Comparison of ENCODE assay signal across 9 cellular contexts in genomic region chr20:57395111-57395959, GRCh38. TPM values are rescaled to one million over a fixed set of nuclear protein-coding genes. Genes with fewer than 3 reads are reported as not detected.
DNase-seq lines count a peak whose midpoint lies in the region; ATAC-seq, FAIRE-seq and TF ChIP-seq lines count a peak whose summit lies in the region.
"Had no signal": no experiment of that assay in that cellular context is flagged by ENCODE, and none has a peak within 500 bp of the region (broad histone marks: within the 10 kb centered on the region; RNA-seq: fewer than 3 reads in every experiment).

No MANE protein-coding gene starts in this region.

- peaks cover 78% of the 10 kb centered on the region for H3K4me1 ChIP-seq in CD8-positive, alpha-beta memory T cell (ENCODE audit: insufficient read depth, low read length)
- no peaks in the 10 kb centered on the region for H3K4me1 ChIP-seq in osteoblast (ENCODE audit: insufficient read depth, low read length)

- H3K36me3 ChIP-seq in CD8-positive, alpha-beta memory T cell (ENCODE audit: insufficient read depth, low read length): peaks cover 54% of the 10 kb centered on the region
- H3K36me3 ChIP-seq in osteoblast (ENCODE audit: insufficient read depth, low read length): no peaks in the 10 kb centered on the region

- POLR2A ChIA-PET in CD8-positive, alpha-beta memory T cell (lab: Charles Lee): no interaction called here

- CTCF ChIA-PET in CD8-positive, alpha-beta memory T cell (lab: Charles Lee): interaction anchor here (1.8 kb wide), 1 partner anchor 40 kb away, joined by 8 read pairs; no protein-coding TSS in a partner anchor

- H3K27me3 Mint-ChIP-seq in CD8-positive, alpha-beta memory T cell: peaks cover 0 to 16% of the 10 kb centered on the region in 2 donors
- no peaks in the 10 kb centered on the region for H3K27me3 Mint-ChIP-seq in activated T-helper 17 cell treated with anti-CD3 and anti-CD28 coated beads, Interleukin-2, amount 50 U/mL, for 72 hours

- no peak overlapping the region for H2AFZ ChIP-seq in osteoblast (ENCODE audit: low read length)

- H4K20me1 ChIP-seq in osteoblast (ENCODE audit: insufficient read depth, low read length): peaks cover 3% of the 10 kb centered on the region

- H3K27me3 ChIP-seq in CD8-positive, alpha-beta memory T cell (ENCODE audit: insufficient read depth, low read length, poor library complexity, severe bottlenecking): no peaks in the 10 kb centered on the region
- H3K27me3 ChIP-seq in osteoblast (ENCODE audit: insufficient read depth, low read length): no peaks in the 10 kb centered on the region

- no peak overlapping the region for H3K27ac ChIP-seq in CD8-positive, alpha-beta memory T cell (ENCODE audit: low read depth, low read length)
- H3K27ac ChIP-seq in osteoblast (ENCODE audit: low read depth, low read length): no peak overlapping the region

- ATAC-seq in activated T-helper 17 cell treated with anti-CD3 and anti-CD28 coated beads, Interleukin-2, amount 50 U/mL, for 72 hours (replicated peaks): no peak
- ATAC-seq in activated CD4-positive, CD25-positive, alpha-beta regulatory T cell treated with anti-CD3 and anti-CD28 coated beads, Interleukin-2, amount 50 U/mL, for 24 hours: no peak
- ATAC-seq in HG03135 (IDR thresholded peaks at IDR 0.05; ENCODE audit: unreplicated experiment): no peak

- no peak overlapping the region for H3K4me2 ChIP-seq in osteoblast (ENCODE audit: insufficient read depth, low read length)

- peaks cover 72 to 83% (median 75%) of the 10 kb centered on the region in 3 donors for H3K4me1 Mint-ChIP-seq in CD8-positive, alpha-beta memory T cell
- peaks cover 37% of the 10 kb centered on the region for H3K4me1 Mint-ChIP-seq in activated T-helper 17 cell treated with anti-CD3 and anti-CD28 coated beads, Interleukin-2, amount 50 U/mL, for 72 hours

- H3K9me3 Mint-ChIP-seq in CD8-positive, alpha-beta memory T cell: peaks cover 0 to 1% (median 0%) of the 10 kb centered on the region in 5 donors
- H3K9me3 Mint-ChIP-seq in activated T-helper 17 cell treated with anti-CD3 and anti-CD28 coated beads, Interleukin-2, amount 50 U/mL, for 72 hours: no peaks in the 10 kb centered on the region

- TF ChIP-seq CTCF in osteoblast (IDR thresholded peaks at IDR 0.05; ENCODE audit: extremely low read depth, low read depth, low read length): no peak

- TF ChIP-seq POLR2A in H54 (IDR thresholded peaks at IDR 0.05; ENCODE audit: low read depth, low read length): no peak

- peak overlapping the region in 6 of 7 donors; percentile 34 to 88 (median 54) for H3K4me3 Mint-ChIP-seq in CD8-positive, alpha-beta memory T cell
- H3K4me3 Mint-ChIP-seq in activated T-helper 17 cell treated with anti-CD3 and anti-CD28 coated beads, Interleukin-2, amount 50 U/mL, for 72 hours: peak overlapping the region; percentile 83

- H3K4me3 ChIP-seq in CD8-positive, alpha-beta memory T cell (ENCODE audit: low read length): no peak overlapping the region
- no peak overlapping the region for H3K4me3 ChIP-seq in osteoblast (ENCODE audit: insufficient read depth, low read length)

- peak in 2 of 5 donors; percentile 18 to 42 for DNase-seq in CD8-positive, alpha-beta memory T cell
- DNase-seq in glomerular visceral epithelial cell (ENCODE audit: extremely low spot score): peak; percentile 70
- DNase-seq in osteoblast (ENCODE audit: insufficient read length, low spot score, missing footprints): peak; percentile 97
- DNase-seq in H54 (ENCODE audit: insufficient read length, low spot score): no peak
- DNase-seq in H4 (ENCODE audit: low spot score): no peak
- DNase-seq: SW 1271 had no signal

- peak overlapping the region in 5 of 8 donors; percentile 74 to 99 (median 96) for H3K27ac Mint-ChIP-seq in CD8-positive, alpha-beta memory T cell
- H3K27ac Mint-ChIP-seq in activated T-helper 17 cell treated with anti-CD3 and anti-CD28 coated beads, Interleukin-2, amount 50 U/mL, for 72 hours: no peak overlapping the region

- FAIRE-seq in H54 (lab: Jason Lieb, UNC): no peak

- no peaks in the 10 kb centered on the region for H3K79me2 ChIP-seq in osteoblast (ENCODE audit: insufficient read depth, low read length)

- peaks cover 12 to 79% (median 15%) of the 10 kb centered on the region in 3 donors for H3K36me3 Mint-ChIP-seq in CD8-positive, alpha-beta memory T cell
- H3K36me3 Mint-ChIP-seq in activated T-helper 17 cell treated with anti-CD3 and anti-CD28 coated beads, Interleukin-2, amount 50 U/mL, for 72 hours (ENCODE audit: low read depth): peaks cover 86% of the 10 kb centered on the region

- no peaks in the 10 kb centered on the region for H3K9me3 ChIP-seq in CD8-positive, alpha-beta memory T cell (ENCODE audit: low read length)
- no peaks in the 10 kb centered on the region for H3K9me3 ChIP-seq in osteoblast (ENCODE audit: low read depth, low read length)

RNA-seq across cellular contexts. Expression of gene RBM38, which starts 4.1 kb away (rescaled TPM):
- total RNA-seq in CD8-positive, alpha-beta memory T cell: 100 to 1,000 TPM; 101 to 107 TPM
- 94.4 TPM for polyA plus RNA-seq in CD8-positive, alpha-beta memory T cell
- 10 to 100 TPM; 63.0 to 64.3 TPM for total RNA-seq in activated T-helper 17 cell treated with anti-CD3 and anti-CD28 coated beads, Interleukin-2, amount 50 U/mL, for 72 hours
- 2.1 and 2.9 TPM in 2 replicates for total RNA-seq in osteoblast
- total RNA-seq in H4 (2014; rRNA removed; shearing (Covaris generic)): 7.4 and 12.3 TPM in 2 replicates

RNA-seq across cellular contexts. Expression of gene RAE1, which starts 44.3 kb away (rescaled TPM):
- total RNA-seq in CD8-positive, alpha-beta memory T cell: 10 to 100 TPM; 50.2 to 52.8 TPM
- 40.7 TPM for polyA plus RNA-seq in CD8-positive, alpha-beta memory T cell
- total RNA-seq in activated T-helper 17 cell treated with anti-CD3 and anti-CD28 coated beads, Interleukin-2, amount 50 U/mL, for 72 hours: 10 to 100 TPM; 48.3 to 79.7 TPM
- total RNA-seq in osteoblast: 22.7 and 24.6 TPM in 2 replicates
- total RNA-seq in H4 (2014; rRNA removed; shearing (Covaris generic)): 51.1 and 57.1 TPM in 2 replicates

Comparison
In these comparisons a context has a peak if more than half of its experiments do, and no peak if none do; other contexts are left out.
1. DNase-seq: peak in glomerular visceral epithelial cell (single experiment) and osteoblast (single experiment); none in H54 (single experiment) and H4 (single experiment).